Comparison of ENCODE assay signal across 8 cellular contexts in the genomic region with DNA sequence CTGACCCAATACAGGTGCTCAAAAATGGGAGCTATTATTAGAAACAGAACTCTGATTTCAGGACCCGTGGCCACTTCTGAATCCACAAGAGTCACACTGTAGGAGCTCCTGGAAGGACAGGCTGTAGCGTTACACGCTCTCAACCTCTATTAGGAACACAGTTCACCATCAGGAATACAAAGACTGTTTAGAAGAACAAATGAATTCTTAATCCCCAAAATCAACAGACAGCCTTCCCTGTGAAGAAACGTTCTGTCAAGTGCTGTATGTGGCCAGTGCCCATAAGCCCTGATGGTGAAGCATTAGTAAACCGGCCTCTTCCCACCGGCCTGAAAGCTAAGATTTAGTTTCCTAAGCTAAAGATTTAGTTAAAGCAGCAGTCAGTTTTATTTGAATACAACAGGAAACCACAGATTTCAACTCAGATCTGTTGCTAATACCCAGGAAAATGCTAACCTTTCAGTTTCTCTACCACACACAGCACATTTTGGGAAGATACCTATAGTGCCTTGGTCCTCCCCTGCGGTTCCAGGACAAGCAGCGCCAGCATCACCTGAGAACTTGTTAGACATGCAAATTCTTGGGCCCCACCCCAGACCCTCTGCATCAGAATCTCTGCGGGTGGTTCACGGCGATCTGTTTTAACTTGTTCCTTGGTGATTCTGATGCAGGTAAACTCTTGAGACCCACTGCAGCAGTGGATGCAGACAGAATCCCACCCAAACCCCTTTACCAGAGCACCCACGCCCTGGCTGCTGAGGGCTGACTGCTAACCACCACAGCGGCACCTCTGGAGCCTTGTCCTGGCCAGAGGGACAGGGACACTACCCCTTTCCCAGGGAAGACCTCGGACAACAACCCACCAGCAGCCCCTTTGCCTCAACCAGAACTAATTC. TPM values are rescaled to one million over a fixed set of nuclear protein-coding genes. Genes with fewer than 3 reads are reported as not detected.
DNase-seq lines count a peak whose midpoint lies in the region; ATAC-seq and TF ChIP-seq lines count a peak whose summit lies in the region.

No MANE protein-coding gene starts in this region.

- TF ChIP-seq CTCF in foreskin keratinocyte (conservative IDR thresholded peaks at IDR 0.05) = no peak

- no peaks in the 10 kb centered on the region for H3K27me3 ChIP-seq in foreskin keratinocyte

- peak; percentile 66 for ATAC-seq in GM21423 (IDR thresholded peaks at IDR 0.05; ENCODE audit: unreplicated experiment)
- peak; percentile 46 for ATAC-seq in HG03521 (IDR thresholded peaks at IDR 0.05; ENCODE audit: unreplicated experiment)
- ATAC-seq in foreskin keratinocyte = peak; percentile 55
- ATAC-seq in left colon = no peak

- H3K27ac ChIP-seq in foreskin keratinocyte (no peak overlapping the region), substantia nigra (ENCODE audit: low read depth, low read length, poor library complexity, severe bottlenecking) (no peak overlapping the region)

- DNase-seq in ELR (ENCODE audit: low read depth) (peak; percentile 17), foreskin keratinocyte (no peak), NCI-H748 (lab: John Stamatoyannopoulos, UW; ENCODE audit: unreplicated experiment) (no peak), NCI-H2171 treated with DMSO at 0.1 percent for 48 hours (lab: John Stamatoyannopoulos, UW) (no peak), substantia nigra (lab: John Stamatoyannopoulos, UW) (no peak), left colon (no peak)

- no peaks in the 10 kb centered on the region for H3K4me1 ChIP-seq in foreskin keratinocyte

- intact Hi-C loops in left colon (cut with DNase I, micrococcal nuclease) = no loop called here

RNA-seq across cellular contexts. Expression of gene MTRES1, which starts 33.4 kb away (rescaled TPM):
- total RNA-seq in foreskin keratinocyte (18.9 and 19.3 TPM in 2 replicates), left colon (10 to 100 TPM; 29.3 to 33.7 TPM)
- polyA plus RNA-seq in foreskin keratinocyte = 23.6 and 24.6 TPM in 2 replicates

RNA-seq across cellular contexts. Expression of gene BEND3, which starts 53.9 kb away (rescaled TPM):
- total RNA-seq in foreskin keratinocyte = 8.3 and 8.4 TPM in 2 replicates
- 1.9 and 2.1 TPM in 2 replicates for polyA plus RNA-seq in foreskin keratinocyte
- 1 to 10 TPM; 5.6 to 8.3 TPM for total RNA-seq in left colon
